ENCODE assay signal across 7 cellular contexts in genomic region chr1:104830534-104830933, GRCh38.
"Had no signal": no experiment of that assay in that cellular context is flagged by ENCODE, and none has a peak within 500 bp of the region (broad histone marks: within the 10 kb centered on the region; RNA-seq: fewer than 3 reads in every experiment).

No MANE protein-coding gene starts in this region.

- H3K9ac ChIP-seq: GM23248 had no signal

- H3K27ac ChIP-seq: GM23248 had no signal

- ATAC-seq: K562 had no signal

- H2AFZ ChIP-seq: GM23248 had no signal

- H3K4me3 ChIP-seq: GM23248, K562 had no signal

- DNase-seq: GM23248, GOT3, H9, HCEC 1CT, IMR-90, KG1 had no signal
